In the genomic region with DNA sequence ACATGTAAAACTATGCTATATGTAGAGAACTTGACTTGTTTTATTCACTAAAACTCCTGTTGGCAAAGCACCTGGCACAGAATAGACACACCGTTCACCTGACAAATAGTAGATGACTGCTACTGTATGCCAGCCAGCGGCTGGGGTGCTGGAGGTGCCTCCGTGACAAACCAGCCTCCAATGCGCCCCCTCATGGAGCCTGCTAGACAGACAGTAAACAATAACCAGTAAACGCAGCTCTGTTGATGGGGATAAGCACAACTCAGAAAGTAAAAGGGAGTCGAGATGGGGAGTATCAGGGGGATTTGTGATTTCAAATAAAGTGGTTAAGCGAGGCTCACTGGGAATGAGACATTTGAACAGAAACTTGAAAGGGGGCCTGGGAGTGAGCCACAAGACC, we compare ENCODE assay signal across 10 cellular contexts.
DNase-seq lines count a peak whose midpoint lies in the region; ATAC-seq, FAIRE-seq and TF ChIP-seq lines count a peak whose summit lies in the region.
"Had no signal": no experiment of that assay in that cellular context is flagged by ENCODE, and none has a peak within 500 bp of the region (broad histone marks: within the 10 kb centered on the region; RNA-seq: fewer than 3 reads in every experiment).

No MANE protein-coding gene starts in this region.

- TF ChIP-seq CTCF in D721Med (IDR thresholded peaks at IDR 0.05; ENCODE audit: insufficient read depth, missing control alignments) = peak; percentile 48
- TF ChIP-seq CTCF in astrocyte (IDR thresholded peaks at IDR 0.05; ENCODE audit: insufficient read depth, low read depth, low read length) = peak; percentile 29

- ATAC-seq in memory B cell (ENCODE audit: low read depth) (peak; percentile 76), HG03378 (IDR thresholded peaks at IDR 0.05; ENCODE audit: unreplicated experiment) (no peak), HG03280 (IDR thresholded peaks at IDR 0.05; ENCODE audit: unreplicated experiment) (no peak)
- ATAC-seq: activated T-cell treated with anti-CD3 and anti-CD28 coated beads, Interleukin-2, amount 50 U/mL, for 72 hours had no signal

- no peaks in the 10 kb centered on the region for H3K79me2 ChIP-seq in astrocyte (ENCODE audit: insufficient read depth, low read length)

- H3K36me3 ChIP-seq in astrocyte (ENCODE audit: insufficient read depth, low read length) = no peaks in the 10 kb centered on the region

- H3K9ac ChIP-seq in astrocyte (ENCODE audit: low read length) = no peak overlapping the region

- H3K9me3 ChIP-seq in astrocyte (ENCODE audit: insufficient read depth, low read depth, low read length) = no peaks in the 10 kb centered on the region
- H3K9me3 ChIP-seq: tibial artery had no signal

- no peak overlapping the region for H3K4me3 ChIP-seq in astrocyte (ENCODE audit: insufficient read depth, low read depth, low read length)
- H3K4me3 ChIP-seq: tibial artery had no signal

- no peak for TF ChIP-seq POLR2A in H54 (IDR thresholded peaks at IDR 0.05; ENCODE audit: low read depth, low read length)

- H3K9me3 Mint-ChIP-seq in astrocyte (ENCODE audit: unreplicated experiment) = no peaks in the 10 kb centered on the region
- no peaks in the 10 kb centered on the region for H3K9me3 Mint-ChIP-seq in memory B cell
- H3K9me3 Mint-ChIP-seq: activated T-cell treated with anti-CD3 and anti-CD28 coated beads, Interleukin-2, amount 50 U/mL, for 72 hours had no signal

- DNase-seq in D721Med (ENCODE audit: insufficient read length, low spot score) (no peak), HPDE6-E6E7 (ENCODE audit: extremely low spot score) (peak; percentile 47), astrocyte (ENCODE audit: low read depth) (no peak), memory B cell (ENCODE audit: low spot score in 2 of 2) (peak; percentile 38 to 43), H54 (ENCODE audit: insufficient read length, low spot score) (no peak), GF-D8 (lab: John Stamatoyannopoulos, UW) (no peak)

- FAIRE-seq in D721Med (lab: Jason Lieb, UNC) = no peak
- FAIRE-seq in astrocyte (lab: Jason Lieb, UNC) = no peak
- no peak for FAIRE-seq in H54 (lab: Jason Lieb, UNC)

- no peak overlapping the region for H2AFZ ChIP-seq in astrocyte (ENCODE audit: low read depth, low read length)

- no peak overlapping the region for H3K4me3 Mint-ChIP-seq in astrocyte (ENCODE audit: unreplicated experiment)
- no peak overlapping the region for H3K4me3 Mint-ChIP-seq in memory B cell
- H3K4me3 Mint-ChIP-seq: activated T-cell treated with anti-CD3 and anti-CD28 coated beads, Interleukin-2, amount 50 U/mL, for 72 hours had no signal

- H3K4me1 ChIP-seq in astrocyte (ENCODE audit: insufficient read depth, low read length) = no peaks in the 10 kb centered on the region
- H3K4me1 ChIP-seq: tibial artery had no signal

- H3K4me1 Mint-ChIP-seq in astrocyte (ENCODE audit: low read depth, unreplicated experiment) (peaks cover 10% of the 10 kb centered on the region), memory B cell (peaks cover 43% of the 10 kb centered on the region)

- no peaks in the 10 kb centered on the region for H3K27me3 ChIP-seq in astrocyte (ENCODE audit: insufficient read depth, low read length)
- H3K27me3 ChIP-seq: tibial artery had no signal

- H3K27me3 Mint-ChIP-seq in astrocyte (ENCODE audit: low read depth, unreplicated experiment) (no peaks in the 10 kb centered on the region), memory B cell (no peaks in the 10 kb centered on the region)

- no peak overlapping the region for H3K4me2 ChIP-seq in astrocyte (ENCODE audit: low read length)

- H3K27ac ChIP-seq in astrocyte (ENCODE audit: low read depth, low read length) = no peak overlapping the region
- H3K27ac ChIP-seq: tibial artery had no signal

- peaks cover 17% of the 10 kb centered on the region for H3K36me3 Mint-ChIP-seq in astrocyte (ENCODE audit: low read depth, unreplicated experiment)
- H3K36me3 Mint-ChIP-seq in memory B cell = peaks cover 17% of the 10 kb centered on the region

- no peak overlapping the region for H3K27ac Mint-ChIP-seq in astrocyte (ENCODE audit: unreplicated experiment)
- peak overlapping the region; percentile 76 for H3K27ac Mint-ChIP-seq in memory B cell

- peaks cover 35% of the 10 kb centered on the region for H4K20me1 ChIP-seq in astrocyte (ENCODE audit: insufficient read depth, low read length)

Comparison
In these comparisons a context has a peak if more than half of its experiments do, and no peak if none do; other contexts are left out.
1. DNase-seq: peak in HPDE6-E6E7 (single experiment) and memory B cell (2 of 2); none in D721Med (single experiment), astrocyte (single experiment), H54 (single experiment) and GF-D8 (single experiment).